In genomic region chr12:97132270-97132669, GRCh38 we compare ENCODE assay signal across 27 cellular contexts.
"Had no signal": no experiment of that assay in that cellular context is flagged by ENCODE, and none has a peak within 500 bp of the region (broad histone marks: within the 10 kb centered on the region; RNA-seq: fewer than 3 reads in every experiment).

No MANE protein-coding gene starts in this region.

- ATAC-seq: left cardiac atrium; left lung; mucosa of descending colon; natural killer cell treated with Interleukin-12 subunit alpha and Interleukin-12 subunit beta and Interleukin-15 and Interleukin-18, amount 100 ng/mL, for 72 hours; psoas muscle; right cardiac atrium; stimulated activated effector memory CD8-positive, alpha-beta T cell treated with anti-CD3 and anti-CD28 coated beads, Interleukin-12 subunit alpha, Interleukin-12 subunit beta, amount 100 ng/mL, for 72 hours had no signal

- H3K27ac Mint-ChIP-seq: dendritic cell treated with granulocyte-macrophage colony-stimulating factor and Interleukin-4, amounts not matched to agents 40 ng/mL and 50 ng/mL, for 4 days; natural killer cell treated with Interleukin-12 subunit alpha and Interleukin-12 subunit beta and Interleukin-15 and Interleukin-18, amount 100 ng/mL, for 72 hours; stimulated activated effector memory CD8-positive, alpha-beta T cell treated with anti-CD3 and anti-CD28 coated beads, Interleukin-12 subunit alpha, Interleukin-12 subunit beta, amount 100 ng/mL, for 72 hours had no signal

- H3K4me3 ChIP-seq: colonic mucosa, esophagus squamous epithelium, left lung, mucosa of descending colon, ovary, psoas muscle, sigmoid colon, stomach, tibial nerve, upper lobe of left lung had no signal

- H3K9me3 ChIP-seq: colonic mucosa, esophagus squamous epithelium, left lung, mucosa of descending colon, ovary, psoas muscle, sigmoid colon, stomach, tibial nerve, upper lobe of left lung had no signal

- H3K4me1 Mint-ChIP-seq: naive B cell; stimulated activated effector memory CD8-positive, alpha-beta T cell treated with anti-CD3 and anti-CD28 coated beads, Interleukin-12 subunit alpha, Interleukin-12 subunit beta, amount 100 ng/mL, for 72 hours had no signal

- DNase-seq: colonic mucosa; effector memory CD4-positive, alpha-beta T cell; erythroblast; esophagus squamous epithelium; foreskin melanocyte; hypothalamus; left cardiac atrium; left lung; mesenchymal stem cell; mucosa of descending colon; naive B cell; nucleus accumbens; ovary; posterior cingulate gyrus; psoas muscle; right cardiac atrium; sigmoid colon; stimulated activated CD4-positive, alpha-beta T cell treated with anti-CD3 and anti-CD28 coated beads, Interleukin-2, amount 100 ng/mL, for 24 hours; stimulated activated CD4-positive, alpha-beta T cell treated with anti-CD3 and anti-CD28 coated beads, Interleukin-4, amount 100 ng/mL, for 24 hours; stimulated activated naive CD4-positive, alpha-beta T cell treated with Interleukin-2 at 50 U/mL for 16 hours; stomach; upper lobe of left lung had no signal

- H3K4me1 ChIP-seq: colonic mucosa, esophagus squamous epithelium, left lung, psoas muscle, sigmoid colon, stomach, tibial nerve, upper lobe of left lung had no signal

- H3K27me3 ChIP-seq: colonic mucosa, esophagus squamous epithelium, left lung, ovary, sigmoid colon, stomach, tibial nerve, upper lobe of left lung had no signal

- H3K27me3 Mint-ChIP-seq: dendritic cell treated with granulocyte-macrophage colony-stimulating factor and Interleukin-4, amounts not matched to agents 40 ng/mL and 50 ng/mL, for 4 days had no signal

- H3K36me3 ChIP-seq: colonic mucosa, esophagus squamous epithelium, left lung, ovary, sigmoid colon, stomach, tibial nerve, upper lobe of left lung had no signal

- H3K36me3 Mint-ChIP-seq: naive B cell; natural killer cell treated with Interleukin-12 subunit alpha and Interleukin-12 subunit beta and Interleukin-15 and Interleukin-18, amount 100 ng/mL, for 72 hours; stimulated activated effector memory CD8-positive, alpha-beta T cell treated with anti-CD3 and anti-CD28 coated beads, Interleukin-12 subunit alpha, Interleukin-12 subunit beta, amount 100 ng/mL, for 72 hours had no signal

- H3K4me3 Mint-ChIP-seq: dendritic cell treated with granulocyte-macrophage colony-stimulating factor and Interleukin-4, amounts not matched to agents 40 ng/mL and 50 ng/mL, for 4 days; mesothelial cell of epicardium; naive B cell; natural killer cell treated with Interleukin-12 subunit alpha and Interleukin-12 subunit beta and Interleukin-15 and Interleukin-18, amount 100 ng/mL, for 72 hours; stimulated activated effector memory CD8-positive, alpha-beta T cell treated with anti-CD3 and anti-CD28 coated beads, Interleukin-12 subunit alpha, Interleukin-12 subunit beta, amount 100 ng/mL, for 72 hours had no signal

- H3K27ac ChIP-seq: colonic mucosa, esophagus squamous epithelium, left lung, ovary, psoas muscle, sigmoid colon, stomach, tibial nerve, upper lobe of left lung had no signal

- H3K9me3 Mint-ChIP-seq: dendritic cell treated with granulocyte-macrophage colony-stimulating factor and Interleukin-4, amounts not matched to agents 40 ng/mL and 50 ng/mL, for 4 days; stimulated activated effector memory CD8-positive, alpha-beta T cell treated with anti-CD3 and anti-CD28 coated beads, Interleukin-12 subunit alpha, Interleukin-12 subunit beta, amount 100 ng/mL, for 72 hours had no signal
